ENCODE assay signal across 18 cellular contexts in genomic region chr12:69608114-69608513, GRCh38. TPM values are rescaled to one million over a fixed set of nuclear protein-coding genes. Genes with fewer than 3 reads are reported as not detected.
"Had no signal": no experiment of that assay in that cellular context is flagged by ENCODE, and none has a peak within 500 bp of the region (broad histone marks: within the 10 kb centered on the region; RNA-seq: fewer than 3 reads in every experiment).

No MANE protein-coding gene starts in this region.

- H3K27me3 ChIP-seq: dorsolateral prefrontal cortex, esophagus squamous epithelium, right lobe of liver, spleen had no signal

- H3K4me1 ChIP-seq: esophagus squamous epithelium, right lobe of liver had no signal

- DNase-seq: activated B cell treated with CpG ODN at 0.5 μM for 24 hours; activated CD4-positive, alpha-beta T cell treated with anti-CD3 and anti-CD28 coated beads, Interleukin-2, amount 10 ng/mL, durations not matched to agents 24 days and 14 days; activated naive CD4-positive, alpha-beta T cell treated with Interleukin-2 at 50 U/mL for 16 hours; dorsolateral prefrontal cortex; esophagus squamous epithelium; mammary epithelial cell; mucosa of descending colon; naive thymus-derived CD8-positive, alpha-beta T cell; nucleus accumbens; right lobe of liver; spleen; stimulated activated CD4-positive, alpha-beta T cell treated with anti-CD3 and anti-CD28 coated beads, Interleukin-1b, Interleukin-23, amount 100 ng/mL, for 48 hours; stimulated activated naive CD4-positive, alpha-beta T cell; substantia nigra; T1000 had no signal

- H3K9me3 ChIP-seq: esophagus squamous epithelium, mucosa of descending colon, right lobe of liver, SJSA1 had no signal

- H3K27ac ChIP-seq: dorsolateral prefrontal cortex, esophagus squamous epithelium, right lobe of liver, SJSA1, spleen had no signal

- H3K4me3 ChIP-seq: dorsolateral prefrontal cortex, esophagus squamous epithelium, mucosa of descending colon, right lobe of liver, SJSA1, spleen had no signal

- FAIRE-seq: endometrium had no signal

RNA-seq across cellular contexts. Expression of gene LRRC10, which starts 2.6 kb away (rescaled TPM):
- total RNA-seq: activated B cell treated with CpG ODN at 0.5 μM for 24 hours; activated CD4-positive, alpha-beta T cell treated with anti-CD3 and anti-CD28 coated beads, Interleukin-2, amount 10 ng/mL, durations not matched to agents 24 days and 14 days; dorsolateral prefrontal cortex; esophagus squamous epithelium; mammary epithelial cell; mucosa of descending colon; naive thymus-derived CD8-positive, alpha-beta T cell; posterior vena cava; right lobe of liver; SJSA1; spleen had no signal
- polyA plus RNA-seq: mammary epithelial cell; naive thymus-derived CD8-positive, alpha-beta T cell; spleen had no signal
